Comparison of ENCODE assay signal across 12 cellular contexts in genomic region chr9:127398715-127399400, GRCh38. TPM values are rescaled to one million over a fixed set of nuclear protein-coding genes. Genes with fewer than 3 reads are reported as not detected.
A peak's percentile ranks its signal among the peaks of the same experiment; 100 is the strongest.
DNase-seq lines count a peak whose midpoint lies in the region; ATAC-seq and TF ChIP-seq lines count a peak whose summit lies in the region.
"Had no signal": no experiment of that assay in that cellular context is flagged by ENCODE, and none has a peak within 500 bp of the region (broad histone marks: within the 10 kb centered on the region; RNA-seq: fewer than 3 reads in every experiment).

No MANE protein-coding gene starts in this region.

- H3K36me3 Mint-ChIP-seq in activated CD4-positive, alpha-beta T cell treated with anti-CD3 and anti-CD28 coated beads, Interleukin-2, amount 10 ng/mL, durations not matched to agents 7 days and 5 days (ENCODE audit: low read depth) = no peaks in the 10 kb centered on the region
- H3K36me3 Mint-ChIP-seq in activated CD8-positive, alpha-beta T cell treated with anti-CD3 and anti-CD28 coated beads for 36 hours (ENCODE audit: low read depth) = no peaks in the 10 kb centered on the region
- peaks cover 6% of the 10 kb centered on the region in 2 donors for H3K36me3 Mint-ChIP-seq in stimulated activated naive B cell treated with anti-CD40 and anti-IgM and Interleukin-4, amounts not matched to agents 10 μg/mL and 1 μg/mL and 100 μg/mL, for 72 hours

- H3K27me3 Mint-ChIP-seq in activated CD4-positive, alpha-beta T cell treated with anti-CD3 and anti-CD28 coated beads, Interleukin-2, amount 10 ng/mL, durations not matched to agents 7 days and 5 days = peaks cover 56% of the 10 kb centered on the region
- H3K27me3 Mint-ChIP-seq in activated CD8-positive, alpha-beta T cell treated with anti-CD3 and anti-CD28 coated beads for 36 hours = peaks cover 49% of the 10 kb centered on the region
- peaks cover 3 to 8% of the 10 kb centered on the region in 2 donors for H3K27me3 Mint-ChIP-seq in stimulated activated naive B cell treated with anti-CD40 and anti-IgM and Interleukin-4, amounts not matched to agents 10 μg/mL and 1 μg/mL and 100 μg/mL, for 72 hours

- no peak for ATAC-seq in activated CD8-positive, alpha-beta T cell treated with anti-CD3 and anti-CD28 coated beads for 36 hours
- ATAC-seq in right lobe of liver (no peak), HG03097 (IDR thresholded peaks at IDR 0.05; ENCODE audit: low FRiP score, unreplicated experiment) (no peak)
- ATAC-seq in stimulated activated naive B cell treated with anti-CD40 and anti-IgM and Interleukin-4, amounts not matched to agents 10 μg/mL and 1 μg/mL and 100 μg/mL, for 72 hours (replicated peaks) = no peak

- H3K4me3 ChIP-seq in right lobe of liver = peak overlapping the region in 2 of 3 donors; percentile 74 to 77

- DNase-seq in activated CD4-positive, alpha-beta T cell treated with anti-CD3 and anti-CD28 coated beads, Interleukin-2, amount 10 ng/mL, durations not matched to agents 7 days and 5 days = no peak
- DNase-seq in activated CD4-positive, alpha-beta T cell treated with anti-CD3 and anti-CD28 coated beads, Interleukin-2, amount 50 U/mL, for 4 hours = no peak
- DNase-seq in activated CD8-positive, alpha-beta T cell treated with anti-CD3 and anti-CD28 coated beads for 36 hours = no peak
- no peak for DNase-seq in right lobe of liver
- no peak for DNase-seq in stimulated activated naive B cell treated with anti-CD40 and anti-IgM and Interleukin-4, amounts not matched to agents 10 μg/mL and 1 μg/mL and 100 μg/mL, for 72 hours
- no peak for DNase-seq in SK-N-DZ (ENCODE audit: low spot score)
- DNase-seq in HEK293T (ENCODE audit: extremely low spot score) = no peak
- DNase-seq: activated effector memory CD4-positive, alpha-beta T cell treated with anti-CD3 and anti-CD28 coated beads, Interleukin-2, amount 50 U/mL, for 16 hours; hippocampal formation; NCI-H510A treated with DMSO at 0.1 percent for 48 hours had no signal

- H3K27ac Mint-ChIP-seq in activated CD4-positive, alpha-beta T cell treated with anti-CD3 and anti-CD28 coated beads, Interleukin-2, amount 10 ng/mL, durations not matched to agents 7 days and 5 days = no peak overlapping the region
- no peak overlapping the region for H3K27ac Mint-ChIP-seq in activated CD8-positive, alpha-beta T cell treated with anti-CD3 and anti-CD28 coated beads for 36 hours
- H3K27ac Mint-ChIP-seq in stimulated activated naive B cell treated with anti-CD40 and anti-IgM and Interleukin-4, amounts not matched to agents 10 μg/mL and 1 μg/mL and 100 μg/mL, for 72 hours = no peak overlapping the region

- peaks cover 0 to 13% (median 0%) of the 10 kb centered on the region in 4 donors for H3K4me1 ChIP-seq in right lobe of liver

- H3K36me3 ChIP-seq in right lobe of liver = peaks cover 0 to 11% (median 0%) of the 10 kb centered on the region in 4 donors
- H3K36me3 ChIP-seq: uterus had no signal

- TF ChIP-seq POLR2A in right lobe of liver (IDR thresholded peaks at IDR 0.05) = no peak

- CTCF ChIA-PET in activated CD4-positive, alpha-beta T cell treated with anti-CD3 and anti-CD28 coated beads, Interleukin-2, amount 10 ng/mL, durations not matched to agents 7 days and 5 days (lab: Charles Lee) = interaction anchor here (0.5 to 1.5 kb wide), 5 partner anchors 8 to 48 kb away, joined by 3 to 4 read pairs (median 3); no protein-coding TSS in a partner anchor
- CTCF ChIA-PET in activated CD8-positive, alpha-beta T cell treated with anti-CD3 and anti-CD28 coated beads for 36 hours (lab: Charles Lee) = interaction anchor here (1.0 to 3.4 kb wide), 3 partner anchors 9 to 78 kb away, joined by 3 to 10 read pairs (median 3); no protein-coding TSS in a partner anchor
- CTCF ChIA-PET in HEK293T (lab: Yijun Ruan, JAX) = interaction anchor here (0.6 to 1.1 kb wide), 2 partner anchors 25 to 38 kb away, joined by 3 to 4 read pairs; partner anchors contain the start of gene ZNF79

- POLR2A ChIA-PET in activated CD4-positive, alpha-beta T cell treated with anti-CD3 and anti-CD28 coated beads, Interleukin-2, amount 10 ng/mL, durations not matched to agents 7 days and 5 days (lab: Charles Lee) = no interaction called here
- POLR2A ChIA-PET in activated CD8-positive, alpha-beta T cell treated with anti-CD3 and anti-CD28 coated beads for 36 hours (lab: Charles Lee) = interaction anchor here (0.6 to 2.4 kb wide), 4 partner anchors 10 to 144 kb away, joined by 3 to 7 read pairs (median 4); partner anchors contain the start of genes LRSAM1, RPL12 and ZNF79
- POLR2A ChIA-PET in HEK293T (lab: Yijun Ruan, JAX) = interaction anchor here (2.4 kb wide), 1 partner anchor 25 kb away, joined by 9 read pairs; the partner anchor contains the start of gene ZNF79

- WGBS in right lobe of liver (ENCODE audit: insufficient coverage, low coverage, low lambda C conversion rate, missing lambda C conversion rate) = 40% methylated on average over 1 of the region's 13 CpGs

- H3K9me3 Mint-ChIP-seq in activated CD4-positive, alpha-beta T cell treated with anti-CD3 and anti-CD28 coated beads, Interleukin-2, amount 10 ng/mL, durations not matched to agents 7 days and 5 days = no peaks in the 10 kb centered on the region
- H3K9me3 Mint-ChIP-seq in activated CD8-positive, alpha-beta T cell treated with anti-CD3 and anti-CD28 coated beads for 36 hours = no peaks in the 10 kb centered on the region
- no peaks in the 10 kb centered on the region for H3K9me3 Mint-ChIP-seq in stimulated activated naive B cell treated with anti-CD40 and anti-IgM and Interleukin-4, amounts not matched to agents 10 μg/mL and 1 μg/mL and 100 μg/mL, for 72 hours

- H3K27ac ChIP-seq in right lobe of liver = no peak overlapping the region

- intact Hi-C loops in activated CD8-positive, alpha-beta T cell treated with anti-CD3 and anti-CD28 coated beads for 36 hours (cut with micrococcal nuclease) = loop anchor here (10.0 kb wide), 1 partner anchor 174 kb away; no protein-coding TSS in a partner anchor
- intact Hi-C loops in right lobe of liver (cut with DNase I) = no loop called here

- H3K4me3 Mint-ChIP-seq in activated CD4-positive, alpha-beta T cell treated with anti-CD3 and anti-CD28 coated beads, Interleukin-2, amount 10 ng/mL, durations not matched to agents 7 days and 5 days = peak overlapping the region; percentile 68
- H3K4me3 Mint-ChIP-seq in activated CD8-positive, alpha-beta T cell treated with anti-CD3 and anti-CD28 coated beads for 36 hours = peak overlapping the region; percentile 51
- peak overlapping the region; percentile 85 to 88 for H3K4me3 Mint-ChIP-seq in stimulated activated naive B cell treated with anti-CD40 and anti-IgM and Interleukin-4, amounts not matched to agents 10 μg/mL and 1 μg/mL and 100 μg/mL, for 72 hours

- no peaks in the 10 kb centered on the region for H3K9me3 ChIP-seq in right lobe of liver
- H3K9me3 ChIP-seq: uterus had no signal

- H3K4me1 Mint-ChIP-seq in activated CD4-positive, alpha-beta T cell treated with anti-CD3 and anti-CD28 coated beads, Interleukin-2, amount 10 ng/mL, durations not matched to agents 7 days and 5 days = peaks cover 14% of the 10 kb centered on the region
- peaks cover 6% of the 10 kb centered on the region for H3K4me1 Mint-ChIP-seq in activated CD8-positive, alpha-beta T cell treated with anti-CD3 and anti-CD28 coated beads for 36 hours (ENCODE audit: low read depth)
- peaks cover 12 to 18% of the 10 kb centered on the region in 2 donors for H3K4me1 Mint-ChIP-seq in stimulated activated naive B cell treated with anti-CD40 and anti-IgM and Interleukin-4, amounts not matched to agents 10 μg/mL and 1 μg/mL and 100 μg/mL, for 72 hours

- H3K27me3 ChIP-seq in right lobe of liver = no peaks in the 10 kb centered on the region
- H3K27me3 ChIP-seq: uterus had no signal

- no peak for TF ChIP-seq CTCF in activated CD8-positive, alpha-beta T cell treated with anti-CD3 and anti-CD28 coated beads for 36 hours (IDR thresholded peaks at IDR 0.05)
- no peak for TF ChIP-seq CTCF in right lobe of liver (IDR thresholded peaks at IDR 0.05)

TF ChIP-seq in HEK293T, 16 proteins besides CTCF, POLR2A, EP300 and RAD21 (continues in another document):
- TF ChIP-seq FOXA1 (IDR thresholded peaks at IDR 0.05) (no peak), CTBP1 (IDR thresholded peaks at IDR 0.05; ENCODE audit: borderline replicate concordance) (no peak), HDGF (IDR thresholded peaks at IDR 0.05; ENCODE audit: borderline replicate concordance) (no peak), ZNF384 (IDR thresholded peaks at IDR 0.05) (no peak), LEF1 (IDR thresholded peaks at IDR 0.05; ENCODE audit: borderline replicate concordance) (no peak), BHLHE40 (IDR thresholded peaks at IDR 0.05; ENCODE audit: borderline replicate concordance) (no peak), ARNT (IDR thresholded peaks at IDR 0.05) (no peak), SUZ12 (IDR thresholded peaks at IDR 0.05) (no peak)

RNA-seq across cellular contexts. Expression of gene SLC2A8, which starts 1.9 kb away (rescaled TPM):
- total RNA-seq in activated CD4-positive, alpha-beta T cell treated with anti-CD3 and anti-CD28 coated beads, Interleukin-2, amount 10 ng/mL, durations not matched to agents 7 days and 5 days = 1 to 10 TPM; 4.3 to 4.6 TPM
- 1 to 10 TPM; 1.6 to 2.1 TPM for total RNA-seq in activated CD8-positive, alpha-beta T cell treated with anti-CD3 and anti-CD28 coated beads for 36 hours
- total RNA-seq in right lobe of liver = 10 to 100 TPM; 16.2 to 25.0 (median 18.8) TPM
- polyA plus RNA-seq in SK-N-DZ (2014; cell fraction: cytosol; rRNA removed) = 26.4 TPM in 2 replicates
- 65.9 and 66.7 TPM in 2 replicates for polyA plus RNA-seq in SK-N-DZ (2014; cell fraction: nucleus; rRNA removed)

RNA-seq across cellular contexts. Expression of gene ZNF79, which starts 25.3 kb away (rescaled TPM):
- total RNA-seq in activated CD4-positive, alpha-beta T cell treated with anti-CD3 and anti-CD28 coated beads, Interleukin-2, amount 10 ng/mL, durations not matched to agents 7 days and 5 days = 10 to 100 TPM; 13.1 to 13.2 TPM
- total RNA-seq in activated CD8-positive, alpha-beta T cell treated with anti-CD3 and anti-CD28 coated beads for 36 hours = 1 to 10 TPM; 7.6 TPM
- total RNA-seq in right lobe of liver = 1 to 10 TPM; 2.5 to 4.6 (median 3.5) TPM
- polyA plus RNA-seq in SK-N-DZ (2014; cell fraction: cytosol; rRNA removed) = 4.4 and 4.9 TPM in 2 replicates
- polyA plus RNA-seq in SK-N-DZ (2014; cell fraction: nucleus; rRNA removed) = 4.1 and 5.1 TPM in 2 replicates

RNA-seq across cellular contexts. Expression of gene RPL12, which starts 52.3 kb away (rescaled TPM):
- 1,000 to 10,000 TPM; 1,186 to 1,386 TPM for total RNA-seq in activated CD4-positive, alpha-beta T cell treated with anti-CD3 and anti-CD28 coated beads, Interleukin-2, amount 10 ng/mL, durations not matched to agents 7 days and 5 days
- 1,000 to 10,000 TPM; 2,353 to 2,364 TPM for total RNA-seq in activated CD8-positive, alpha-beta T cell treated with anti-CD3 and anti-CD28 coated beads for 36 hours
- 100 to 1,000 TPM; 271 to 907 (median 364) TPM for total RNA-seq in right lobe of liver
- polyA plus RNA-seq in SK-N-DZ (2014; cell fraction: cytosol; rRNA removed) = 1,887 and 2,362 TPM in 2 replicates
- 1,256 and 1,841 TPM in 2 replicates for polyA plus RNA-seq in SK-N-DZ (2014; cell fraction: nucleus; rRNA removed)

RNA-seq across cellular contexts. Expression of gene LRSAM1, which starts 52.5 kb away (rescaled TPM):
- total RNA-seq in activated CD4-positive, alpha-beta T cell treated with anti-CD3 and anti-CD28 coated beads, Interleukin-2, amount 10 ng/mL, durations not matched to agents 7 days and 5 days = 10 to 100 TPM; 13.3 to 13.6 TPM
- 10 to 100 TPM; 17.1 to 18.6 TPM for total RNA-seq in activated CD8-positive, alpha-beta T cell treated with anti-CD3 and anti-CD28 coated beads for 36 hours
- 10 to 100 TPM in 5 of 6 experiments, 1 to 10 TPM in 1; 9.4 to 13.3 (median 12.1) TPM for total RNA-seq in right lobe of liver
- 18.6 and 18.9 TPM in 2 replicates for polyA plus RNA-seq in SK-N-DZ (2014; cell fraction: cytosol; rRNA removed)
- polyA plus RNA-seq in SK-N-DZ (2014; cell fraction: nucleus; rRNA removed) = 30.0 and 36.0 TPM in 2 replicates
